ENCODE assay signal across 17 cellular contexts in the genomic region with DNA sequence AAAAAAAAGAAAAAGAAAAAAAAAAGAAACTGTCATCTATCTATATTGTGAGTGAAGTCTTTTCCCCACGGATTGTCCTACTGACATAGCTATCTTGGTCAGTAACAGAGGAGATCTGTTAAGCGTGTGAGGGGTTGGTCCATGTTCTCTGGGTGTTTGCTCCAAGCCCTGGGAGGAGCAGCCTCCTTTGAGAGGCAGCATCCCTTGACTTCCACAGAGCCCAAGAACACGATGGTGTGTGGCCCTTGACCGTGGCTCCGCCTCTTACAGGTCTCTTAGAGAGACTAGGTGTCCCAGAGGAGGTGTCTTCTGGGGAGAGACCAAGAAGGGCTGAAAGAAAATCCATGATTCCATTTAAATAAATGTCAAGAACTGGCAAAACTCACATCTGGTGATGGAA.
A peak's percentile ranks its signal among the peaks of the same experiment; 100 is the strongest.
DNase-seq lines count a peak whose midpoint lies in the region; ATAC-seq and TF ChIP-seq lines count a peak whose summit lies in the region.
"Had no signal": no experiment of that assay in that cellular context is flagged by ENCODE, and none has a peak within 500 bp of the region (broad histone marks: within the 10 kb centered on the region; RNA-seq: fewer than 3 reads in every experiment).

No MANE protein-coding gene starts in this region.

- H3F3A ChIP-seq in smooth muscle cell (ENCODE audit: low read depth): no peaks in the 10 kb centered on the region

- H4K20me1 ChIP-seq in HCT116 (ENCODE audit: insufficient read depth) (no peaks in the 10 kb centered on the region), IMR-90 (ENCODE audit: insufficient read depth, low read length) (no peaks in the 10 kb centered on the region), smooth muscle cell (ENCODE audit: low read depth) (no peaks in the 10 kb centered on the region)
- H4K20me1 ChIP-seq: BLaER1 had no signal

- H3K27ac ChIP-seq in HCT116 (ENCODE audit: low read depth, low read length) (no peak overlapping the region), IMR-90 (ENCODE audit: insufficient read depth, low read length) (no peak overlapping the region), smooth muscle cell (ENCODE audit: low read depth) (no peak overlapping the region)
- H3K27ac ChIP-seq: BLaER1, HL-60 had no signal

- no peak overlapping the region for H3K23ac ChIP-seq in IMR-90 (ENCODE audit: low read depth, low read length)

- no peak overlapping the region for H3K56ac ChIP-seq in IMR-90 (ENCODE audit: extremely low read depth, insufficient read depth, low read length)

- H4K91ac ChIP-seq in IMR-90 (ENCODE audit: insufficient read depth, low read depth, low read length): no peak overlapping the region

- no peak overlapping the region for H2AK9ac ChIP-seq in IMR-90 (replicated peaks; ENCODE audit: low read depth, low read length, poor library complexity)

- no peaks in the 10 kb centered on the region for H3K27me3 ChIP-seq in HCT116 (ENCODE audit: insufficient read depth, low read length)
- no peaks in the 10 kb centered on the region for H3K27me3 ChIP-seq in IMR-90 (ENCODE audit: control insufficient read depth, insufficient read depth, low read length)
- no peaks in the 10 kb centered on the region for H3K27me3 ChIP-seq in smooth muscle cell (ENCODE audit: low read depth)
- H3K27me3 ChIP-seq: BLaER1 had no signal

- peak overlapping the region; percentile 67 for H3K4me3 Mint-ChIP-seq in central memory CD8-positive, alpha-beta T cell
- no peak overlapping the region for H3K4me3 Mint-ChIP-seq in stimulated activated memory B cell treated with anti-CD40 and anti-IgM and Interleukin-4, amounts not matched to agents 10 μg/mL and 1 μg/mL and 100 μg/mL, for 72 hours
- H3K4me3 Mint-ChIP-seq in nephron progenitor cell: no peak overlapping the region
- H3K4me3 Mint-ChIP-seq: HFFc6 had no signal

- H3K9me1 ChIP-seq in IMR-90 (ENCODE audit: insufficient read depth, low read length): 0 out of 2 replicates have a peak, but pooled peaks cover 5% of the 10 kb centered on the region

- POLR2A ChIA-PET in HCT116 (lab: Charles Lee): no interaction called here
- POLR2A ChIA-PET in IMR-90 (lab: Charles Lee; ENCODE audit: unreplicated experiment): no interaction called here

- H3K4me1 ChIP-seq in HCT116 (ENCODE audit: control insufficient read depth in 1 of 2, insufficient read depth in 2 of 2, low read length in 2 of 2): peaks cover 4 to 10% of the 10 kb centered on the region in 2 experiments; a peak in 2 of 4 replicates
- H3K4me1 ChIP-seq in IMR-90 (ENCODE audit: control insufficient read depth, insufficient read depth, low read length): peaks cover 2% of the 10 kb centered on the region; the same call in 1 of the 2 replicates
- no peaks in the 10 kb centered on the region for H3K4me1 ChIP-seq in smooth muscle cell (ENCODE audit: low read depth)
- H3K4me1 ChIP-seq: Caco-2, HAP-1 had no signal

- H2AFZ ChIP-seq in HCT116 (ENCODE audit: low read depth, low read length, poor library complexity, severe bottlenecking) (no peak overlapping the region), IMR-90 (replicated peaks; ENCODE audit: low read length, poor library complexity) (peak overlapping the region; percentile 61), smooth muscle cell (ENCODE audit: low read depth) (no peak overlapping the region)

- no peaks in the 10 kb centered on the region for H3K79me1 ChIP-seq in IMR-90 (ENCODE audit: low read depth in 1 of 2, low read length in 2 of 2)

- WGBS in IMR-90 (ENCODE audit: extremely low coverage in 2 of 2, insufficient read length in 1 of 2), 2 experiments: no CpG with 5 or more reads among the region's 5 CpGs
- 72% methylated on average over 5 of the region's 5 CpGs for WGBS in smooth muscle cell (ENCODE audit: low lambda C conversion rate)

- no peak overlapping the region for H4K5ac ChIP-seq in IMR-90 (ENCODE audit: low read depth, low read length)

- H3K36me3 ChIP-seq in HCT116 (ENCODE audit: control insufficient read depth in 1 of 2, insufficient read depth in 2 of 2, low read length in 2 of 2) (no peaks in the 10 kb centered on the region), IMR-90 (ENCODE audit: control insufficient read depth, insufficient read depth, low read length) (no peaks in the 10 kb centered on the region), smooth muscle cell (ENCODE audit: low read depth) (no peaks in the 10 kb centered on the region)
- H3K36me3 ChIP-seq: BLaER1, HAP-1 had no signal

- H2AK5ac ChIP-seq in IMR-90 (ENCODE audit: low read depth, low read length): no peak overlapping the region

- DNase-seq in HCT116 (ENCODE audit: low read depth, low spot score) (no peak), IMR-90 (no peak), nephron progenitor cell (no peak), smooth muscle cell (lab: John Stamatoyannopoulos, UW; ENCODE audit: unreplicated experiment) (no peak)
- DNase-seq in central memory CD8-positive, alpha-beta T cell (ENCODE audit: low spot score in 2 of 2): no peak
- DNase-seq: AML-193; CD8-positive, alpha-beta memory T cell; DND-41; GDM1; GOT3; HFFc6 had no signal

- no peak overlapping the region for H3K14ac ChIP-seq in IMR-90 (replicated peaks; ENCODE audit: low read depth, low read length)

- peak overlapping the region; percentile 25 for H3K27ac Mint-ChIP-seq in central memory CD8-positive, alpha-beta T cell (ENCODE audit: low read depth)
- peak overlapping the region; percentile 11 for H3K27ac Mint-ChIP-seq in stimulated activated memory B cell treated with anti-CD40 and anti-IgM and Interleukin-4, amounts not matched to agents 10 μg/mL and 1 μg/mL and 100 μg/mL, for 72 hours
- H3K27ac Mint-ChIP-seq in nephron progenitor cell: no peak overlapping the region
- H3K27ac Mint-ChIP-seq: HFFc6 had no signal

- no peak overlapping the region for H3K4ac ChIP-seq in IMR-90 (ENCODE audit: low read depth, low read length)

- H3K9ac ChIP-seq in HCT116 (ENCODE audit: low read length) (no peak overlapping the region), IMR-90 (ENCODE audit: low read depth, low read length) (no peak overlapping the region), smooth muscle cell (ENCODE audit: low read depth) (no peak overlapping the region)
- H3K9ac ChIP-seq: BLaER1 had no signal

- H3K9me3 ChIP-seq in HCT116 (ENCODE audit: control insufficient read depth in 1 of 2, insufficient read depth in 1 of 2, low read depth in 1 of 2, low read length in 2 of 2) (no peaks in the 10 kb centered on the region), IMR-90 (ENCODE audit: control insufficient read depth, insufficient read depth, low read length) (peaks cover 2% of the 10 kb centered on the region; the same call in 1 of the 2 replicates), smooth muscle cell (replicated peaks; ENCODE audit: low read depth) (no peaks in the 10 kb centered on the region)
- H3K9me3 ChIP-seq: HAP-1 had no signal

- TF ChIP-seq RAD21 in HCT116 (IDR thresholded peaks at IDR 0.05; ENCODE audit: low read depth) (no peak), IMR-90 (IDR thresholded peaks at IDR 0.05; ENCODE audit: low read length) (no peak)

- peaks cover 2% of the 10 kb centered on the region for H3K36me3 Mint-ChIP-seq in central memory CD8-positive, alpha-beta T cell (ENCODE audit: insufficient read depth)
- peaks cover under 1% of the 10 kb centered on the region for H3K36me3 Mint-ChIP-seq in stimulated activated memory B cell treated with anti-CD40 and anti-IgM and Interleukin-4, amounts not matched to agents 10 μg/mL and 1 μg/mL and 100 μg/mL, for 72 hours
- no peaks in the 10 kb centered on the region for H3K36me3 Mint-ChIP-seq in nephron progenitor cell (ENCODE audit: low read depth)

- BruUV-seq in HCT116 (replicated peaks; lab: Mats Ljungman, UMichigan) (no TSS peak), IMR-90 (replicated peaks; lab: Mats Ljungman, UMichigan) (no TSS peak)

- H3K4me2 ChIP-seq in HCT116 (ENCODE audit: low read length) (no peak overlapping the region), IMR-90 (ENCODE audit: low read depth, low read length) (no peak overlapping the region), smooth muscle cell (no peak overlapping the region)
- H3K4me2 ChIP-seq: BLaER1 had no signal

- peak overlapping the region; percentile 34; the same call in 1 of the 2 replicates for H2BK120ac ChIP-seq in IMR-90 (ENCODE audit: low read depth, low read length)

- dilution Hi-C loops in IMR-90 (cut with HindIII; ENCODE audit: low sequenced_read_pairs, unreplicated experiment): no loop called here

- TF ChIP-seq CTCF in HCT116 (IDR thresholded peaks at IDR 0.05 in 2 of 3, conservative IDR thresholded peaks at IDR 0.05 in 1 of 3; ENCODE audit: borderline replicate concordance in 1 of 3, insufficient read depth in 1 of 3, low read depth in 2 of 3, low read length in 2 of 3): no peak
- TF ChIP-seq CTCF in IMR-90 (conservative IDR thresholded peaks at IDR 0.05; ENCODE audit: low read depth, low read length): no peak
- TF ChIP-seq CTCF in nephron progenitor cell (IDR thresholded peaks at IDR 0.05): no peak
- TF ChIP-seq CTCF in smooth muscle cell (IDR thresholded peaks at IDR 0.05; ENCODE audit: borderline replicate concordance, insufficient read depth, poor library complexity, severe bottlenecking): no peak

- H2BK15ac ChIP-seq in IMR-90 (ENCODE audit: low read depth, low read length): 0 out of 3 replicates have a peak overlapping the region, but pooled peaks have one; percentile 10

- no peak overlapping the region for H4K8ac ChIP-seq in IMR-90 (ENCODE audit: low read depth in 2 of 2, low read length in 2 of 2)

- intact Hi-C loops in HCT116 (cut with micrococcal nuclease) (no loop called here), IMR-90 (cut with micrococcal nuclease) (no loop called here)

- peaks cover 2% of the 10 kb centered on the region for H3K27me3 Mint-ChIP-seq in central memory CD8-positive, alpha-beta T cell
- H3K27me3 Mint-ChIP-seq in stimulated activated memory B cell treated with anti-CD40 and anti-IgM and Interleukin-4, amounts not matched to agents 10 μg/mL and 1 μg/mL and 100 μg/mL, for 72 hours: peaks cover 4% of the 10 kb centered on the region
- peaks cover 4% of the 10 kb centered on the region for H3K27me3 Mint-ChIP-seq in nephron progenitor cell (ENCODE audit: low read depth, poor library complexity)

- TF ChIP-seq POLR2A in HCT116 (IDR thresholded peaks at IDR 0.05; ENCODE audit: borderline replicate concordance, extremely low read depth, insufficient read depth, insufficient read length) (no peak), IMR-90 (IDR thresholded peaks at IDR 0.05; ENCODE audit: low read depth, low read length) (no peak)

- H2BK5ac ChIP-seq in IMR-90 (ENCODE audit: low read depth, low read length, poor library complexity, severe bottlenecking): no peak overlapping the region

- no peak overlapping the region for H3K18ac ChIP-seq in IMR-90 (ENCODE audit: low read depth, low read length)

- H3K79me2 ChIP-seq in HCT116 (ENCODE audit: insufficient read depth, low read length) (no peaks in the 10 kb centered on the region), smooth muscle cell (ENCODE audit: low read depth) (no peaks in the 10 kb centered on the region)

- CTCF ChIA-PET in HCT116 (lab: Charles Lee): no interaction called here
- CTCF ChIA-PET in IMR-90 (lab: Yijun Ruan, JAX): no interaction called here

- H2BK20ac ChIP-seq in IMR-90 (ENCODE audit: low read depth, low read length): no peak overlapping the region

- H3K4me1 Mint-ChIP-seq in central memory CD8-positive, alpha-beta T cell: peaks cover 38% of the 10 kb centered on the region
- peaks cover 7% of the 10 kb centered on the region for H3K4me1 Mint-ChIP-seq in stimulated activated memory B cell treated with anti-CD40 and anti-IgM and Interleukin-4, amounts not matched to agents 10 μg/mL and 1 μg/mL and 100 μg/mL, for 72 hours
- no peaks in the 10 kb centered on the region for H3K4me1 Mint-ChIP-seq in nephron progenitor cell

- in situ Hi-C loops in IMR-90 (cut with MboI; ENCODE audit: low sequenced_read_pairs): no loop called here

- peaks cover under 1% of the 10 kb centered on the region for H3K9me3 Mint-ChIP-seq in central memory CD8-positive, alpha-beta T cell
- H3K9me3 Mint-ChIP-seq in stimulated activated memory B cell treated with anti-CD40 and anti-IgM and Interleukin-4, amounts not matched to agents 10 μg/mL and 1 μg/mL and 100 μg/mL, for 72 hours: peaks cover 1% of the 10 kb centered on the region
- peaks cover 5% of the 10 kb centered on the region for H3K9me3 Mint-ChIP-seq in nephron progenitor cell

- 0 out of 2 replicates have a peak, but pooled peaks have one; percentile 14 for ATAC-seq in HCT116
- ATAC-seq in IMR-90 (ENCODE audit: low read depth): no peak
- ATAC-seq in central memory CD8-positive, alpha-beta T cell (replicated peaks; ENCODE audit: extremely low read depth, poor library complexity, severe bottlenecking): no peak
- ATAC-seq in stimulated activated memory B cell treated with anti-CD40 and anti-IgM and Interleukin-4, amounts not matched to agents 10 μg/mL and 1 μg/mL and 100 μg/mL, for 72 hours: no peak
- no peak for ATAC-seq in HG03039 (IDR thresholded peaks at IDR 0.05; ENCODE audit: unreplicated experiment)

- H3K4me3 ChIP-seq in HCT116 (replicated peaks in 1 of 2; ENCODE audit: low read depth in 1 of 2, low read length in 2 of 2) (no peak overlapping the region), IMR-90 (ENCODE audit: insufficient read depth, low read depth, low read length) (no peak overlapping the region), smooth muscle cell (no peak overlapping the region)
- H3K4me3 ChIP-seq: BLaER1, HAP-1 had no signal

- no peaks in the 10 kb centered on the region for H3K9me2 ChIP-seq in HCT116 (ENCODE audit: insufficient read depth)

- RAD21 ChIA-PET in HCT116 (lab: Charles Lee; ENCODE audit: low non-redundant PET in 1 of 2, low total read pairs in 2 of 2, uncharacterized antibody in 2 of 2, unreplicated experiment in 2 of 2): no interaction called here
